Comparison of ENCODE assay signal across 1 cellular context in the genomic region with DNA sequence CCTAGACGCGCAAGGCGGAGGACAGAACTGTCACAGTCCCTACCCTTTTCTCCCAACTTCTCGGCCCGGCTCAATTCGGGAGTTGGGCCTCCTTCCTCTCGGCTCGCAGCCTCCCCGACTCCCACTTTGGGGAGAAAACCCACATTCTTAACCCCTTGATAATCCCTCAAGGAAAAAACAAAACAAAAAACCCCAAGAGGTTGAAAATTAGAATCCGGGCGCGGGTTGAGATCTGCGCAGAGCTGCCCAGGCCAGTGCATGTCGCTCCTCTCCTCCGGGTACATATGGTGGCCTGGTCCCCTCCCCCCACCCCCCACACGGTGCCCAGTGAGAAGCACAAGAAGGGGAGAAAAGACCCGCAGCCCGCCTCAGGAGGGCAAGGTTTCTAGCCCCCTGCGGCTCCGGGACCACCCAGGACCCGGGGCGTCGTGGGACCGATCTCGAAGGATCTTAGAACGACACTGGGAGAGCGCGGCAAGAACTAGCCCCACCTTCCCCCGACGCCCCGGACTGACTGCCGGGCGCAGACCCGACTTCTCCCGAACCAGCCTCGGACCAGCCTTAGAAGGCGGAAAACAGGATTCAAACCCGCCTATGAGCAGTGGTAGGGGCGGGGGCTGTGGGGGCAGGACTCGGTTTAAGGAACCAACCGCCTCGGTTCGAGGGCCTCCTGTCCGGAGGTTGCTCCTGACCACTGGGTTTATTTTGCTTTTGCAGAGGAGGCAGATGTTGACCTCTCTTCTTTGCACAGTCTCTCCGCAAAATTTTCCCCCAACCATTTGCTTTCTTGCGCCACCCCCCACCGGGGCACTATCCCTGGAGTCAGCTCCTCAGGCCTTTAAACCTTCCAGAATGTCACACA.
TF ChIP-seq lines count a peak whose summit lies in the region.

No MANE protein-coding gene starts in this region.

TF ChIP-seq in IMR-90, 13 proteins besides CTCF, POLR2A, EP300 and RAD21 (continued from another document):
- TF ChIP-seq, protein P1, sequence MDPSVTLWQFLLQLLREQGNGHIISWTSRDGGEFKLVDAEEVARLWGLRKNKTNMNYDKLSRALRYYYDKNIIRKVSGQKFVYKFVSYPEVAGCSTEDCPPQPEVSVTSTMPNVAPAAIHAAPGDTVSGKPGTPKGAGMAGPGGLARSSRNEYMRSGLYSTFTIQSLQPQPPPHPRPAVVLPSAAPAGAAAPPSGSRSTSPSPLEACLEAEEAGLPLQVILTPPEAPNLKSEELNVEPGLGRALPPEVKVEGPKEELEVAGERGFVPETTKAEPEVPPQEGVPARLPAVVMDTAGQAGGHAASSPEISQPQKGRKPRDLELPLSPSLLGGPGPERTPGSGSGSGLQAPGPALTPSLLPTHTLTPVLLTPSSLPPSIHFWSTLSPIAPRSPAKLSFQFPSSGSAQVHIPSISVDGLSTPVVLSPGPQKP (IDR thresholded peaks at IDR 0.05; ENCODE audit: borderline replicate concordance, low read depth, low read length): no peak
- TF ChIP-seq FOS (IDR thresholded peaks at IDR 0.05; ENCODE audit: low read depth, low read length) (no peak), MXI1 (IDR thresholded peaks at IDR 0.05; ENCODE audit: borderline replicate concordance, low read depth, low read length) (no peak), CEBPB (IDR thresholded peaks at IDR 0.05; ENCODE audit: low read depth, low read length) (no peak), MAFK (IDR thresholded peaks at IDR 0.05; ENCODE audit: low read depth, low read length) (no peak)
- TF ChIP-seq, protein P2, sequence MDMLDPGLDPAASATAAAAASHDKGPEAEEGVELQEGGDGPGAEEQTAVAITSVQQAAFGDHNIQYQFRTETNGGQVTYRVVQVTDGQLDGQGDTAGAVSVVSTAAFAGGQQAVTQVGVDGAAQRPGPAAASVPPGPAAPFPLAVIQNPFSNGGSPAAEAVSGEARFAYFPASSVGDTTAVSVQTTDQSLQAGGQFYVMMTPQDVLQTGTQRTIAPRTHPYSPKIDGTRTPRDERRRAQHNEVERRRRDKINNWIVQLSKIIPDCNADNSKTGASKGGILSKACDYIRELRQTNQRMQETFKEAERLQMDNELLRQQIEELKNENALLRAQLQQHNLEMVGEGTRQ (IDR thresholded peaks at IDR 0.05; ENCODE audit: low read depth, low read length): no peak
